11 cellular contexts compared by ENCODE assay signal in genomic region chr11:122020902-122021301, GRCh38.
DNase-seq lines count a peak whose midpoint lies in the region; ATAC-seq and TF ChIP-seq lines count a peak whose summit lies in the region.
"Had no signal": no experiment of that assay in that cellular context is flagged by ENCODE, and none has a peak within 500 bp of the region (broad histone marks: within the 10 kb centered on the region; RNA-seq: fewer than 3 reads in every experiment).

No MANE protein-coding gene starts in this region.

- no peak overlapping the region for H3K4me2 ChIP-seq in Loucy (ENCODE audit: low read depth, low read length, poor library complexity, severe bottlenecking)

- no peak for ATAC-seq in activated T-cell treated with anti-CD3 and anti-CD28 coated beads, Interleukin-2, amount 50 U/mL, for 72 hours (replicated peaks in 1 of 2)

- H3F3A ChIP-seq in Loucy (ENCODE audit: low read depth): no peaks in the 10 kb centered on the region

- in situ Hi-C loops in brain microvascular endothelial cell (cut with HindIII; ENCODE audit: low pct_ligation_motif_present, low sequenced_read_pairs): no loop called here

- DNase-seq in brain microvascular endothelial cell: peak; percentile 32
- DNase-seq in myocyte (ENCODE audit: low read depth): peak; percentile 45
- DNase-seq in NCI-H187 (lab: John Stamatoyannopoulos, UW): no peak
- DNase-seq in islet precursor cell: no peak
- no peak for DNase-seq in 8988T
- no peak for DNase-seq in activated T-cell treated with anti-CD3 and anti-CD28 coated beads, Interleukin-2, amount 50 U/mL, for 72 hours
- DNase-seq: caudate nucleus, DMS79, Peyer's patch had no signal

- no peak overlapping the region for H3K4me3 ChIP-seq in Loucy (ENCODE audit: low read length, poor library complexity, severe bottlenecking)
- no peak overlapping the region for H3K4me3 ChIP-seq in brain microvascular endothelial cell (ENCODE audit: low read depth, low read length)
- H3K4me3 ChIP-seq: Peyer's patch had no signal

- H3K9me3 ChIP-seq in Loucy (ENCODE audit: insufficient read depth, low read depth, low read length): no peaks in the 10 kb centered on the region
- H3K9me3 ChIP-seq: Peyer's patch had no signal

- H3K27me3 Mint-ChIP-seq in activated T-cell treated with anti-CD3 and anti-CD28 coated beads, Interleukin-2, amount 50 U/mL, for 72 hours (ENCODE audit: low read depth): no peaks in the 10 kb centered on the region

- no peaks in the 10 kb centered on the region for H3K36me3 ChIP-seq in Loucy (ENCODE audit: insufficient read depth, low read length)
- no peaks in the 10 kb centered on the region for H3K36me3 ChIP-seq in brain microvascular endothelial cell (replicated peaks)
- H3K36me3 ChIP-seq: Peyer's patch had no signal

- no peaks in the 10 kb centered on the region for H4K20me1 ChIP-seq in Loucy (ENCODE audit: insufficient read depth, low read length, poor library complexity, severe bottlenecking)

- no peaks in the 10 kb centered on the region for H3K4me1 Mint-ChIP-seq in activated T-cell treated with anti-CD3 and anti-CD28 coated beads, Interleukin-2, amount 50 U/mL, for 72 hours (ENCODE audit: low read depth)

- no peak overlapping the region for H3K27ac Mint-ChIP-seq in activated T-cell treated with anti-CD3 and anti-CD28 coated beads, Interleukin-2, amount 50 U/mL, for 72 hours

- H3K36me3 Mint-ChIP-seq in activated T-cell treated with anti-CD3 and anti-CD28 coated beads, Interleukin-2, amount 50 U/mL, for 72 hours (ENCODE audit: insufficient read depth in 2 of 2): no peaks in the 10 kb centered on the region

- no peak overlapping the region for H2AFZ ChIP-seq in Loucy (ENCODE audit: low read length)

- H3K9me3 Mint-ChIP-seq in activated T-cell treated with anti-CD3 and anti-CD28 coated beads, Interleukin-2, amount 50 U/mL, for 72 hours: no peaks in the 10 kb centered on the region

- no peak overlapping the region for H3K4me3 Mint-ChIP-seq in activated T-cell treated with anti-CD3 and anti-CD28 coated beads, Interleukin-2, amount 50 U/mL, for 72 hours

- no peak overlapping the region for H3K27ac ChIP-seq in C4-2B
- H3K27ac ChIP-seq in brain microvascular endothelial cell: no peak overlapping the region
- H3K27ac ChIP-seq: Peyer's patch had no signal

- H3K27me3 ChIP-seq in Loucy (ENCODE audit: insufficient read depth, low read length, poor library complexity, severe bottlenecking) (no peaks in the 10 kb centered on the region), brain microvascular endothelial cell (replicated peaks) (no peaks in the 10 kb centered on the region)
- H3K27me3 ChIP-seq: Peyer's patch had no signal

- peak; percentile 19 for TF ChIP-seq CTCF in C4-2B (conservative IDR thresholded peaks at IDR 0.05)
- TF ChIP-seq CTCF in Loucy (conservative IDR thresholded peaks at IDR 0.05; ENCODE audit: low read length): peak; percentile 59
- peak; percentile 72 for TF ChIP-seq CTCF in brain microvascular endothelial cell (IDR thresholded peaks at IDR 0.05; ENCODE audit: low read depth, low read length, missing control alignments)

- no peaks in the 10 kb centered on the region for H3K79me2 ChIP-seq in Loucy (ENCODE audit: insufficient read depth, low read length)

- no peak overlapping the region for H3K9ac ChIP-seq in Loucy (ENCODE audit: low read depth, low read length, poor library complexity, severe bottlenecking)

- no peaks in the 10 kb centered on the region for H3K4me1 ChIP-seq in Loucy (ENCODE audit: insufficient read depth, low read length, poor library complexity, severe bottlenecking)
- H3K4me1 ChIP-seq: Peyer's patch had no signal

- H3K9me2 ChIP-seq in Loucy (replicated peaks; ENCODE audit: low read depth, low read length): no peaks in the 10 kb centered on the region

Comparison
In these comparisons a context has a peak if more than half of its experiments do, and no peak if none do; other contexts are left out.
1. CTCF ChIP-seq: peak in every context shown above with its lines; median percentile 72 in brain microvascular endothelial cell; 59 in Loucy; 19 in C4-2B.
2. DNase-seq: peak in brain microvascular endothelial cell (single experiment) and myocyte (single experiment); none in NCI-H187 (0 of 2), islet precursor cell (single experiment), 8988T (single experiment) and activated T-cell treated with anti-CD3 and anti-CD28 coated beads, Interleukin-2, amount 50 U/mL, for 72 hours (0 of 2).